20 cellular contexts compared by ENCODE assay signal in the genomic region with DNA sequence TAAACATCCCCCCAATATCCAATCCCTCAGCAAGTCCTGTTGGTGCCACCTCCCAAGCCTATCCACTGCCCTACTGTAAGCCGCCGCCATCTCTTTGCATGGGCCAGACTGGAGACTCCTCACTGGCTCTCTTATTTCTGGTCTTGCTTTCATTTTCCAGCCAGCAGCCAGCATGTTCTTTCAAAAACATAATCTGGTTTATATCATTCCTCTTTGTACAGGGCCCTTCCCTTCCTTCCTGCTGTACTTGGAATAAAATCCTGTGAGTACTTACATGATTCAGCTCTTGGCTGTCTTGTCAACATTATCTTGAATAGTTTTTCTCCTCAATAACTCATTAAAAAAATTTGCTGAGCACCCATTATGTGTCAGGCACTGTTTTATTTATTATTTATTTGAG. TPM values are rescaled to one million over a fixed set of nuclear protein-coding genes. Genes with fewer than 3 reads are reported as not detected.
DNase-seq lines count a peak whose midpoint lies in the region; ATAC-seq, FAIRE-seq and TF ChIP-seq lines count a peak whose summit lies in the region.
"Had no signal": no experiment of that assay in that cellular context is flagged by ENCODE, and none has a peak within 500 bp of the region (broad histone marks: within the 10 kb centered on the region; RNA-seq: fewer than 3 reads in every experiment).

No MANE protein-coding gene starts in this region.

- CTCF ChIA-PET in CD4-positive, alpha-beta T cell (lab: Charles Lee) = no interaction called here

- no peaks in the 10 kb centered on the region for H3K9me3 Mint-ChIP-seq in CD4-positive, alpha-beta T cell
- H3K9me3 Mint-ChIP-seq: natural killer cell had no signal

- no peak for TF ChIP-seq POLR2A in ovary (IDR thresholded peaks at IDR 0.05)

- peak; percentile 94 for FAIRE-seq in endometrium (lab: Jason Lieb, UNC)
- FAIRE-seq in urothelium cell line (lab: Jason Lieb, UNC) = no peak
- FAIRE-seq: GM19239 had no signal

- H3K4me3 ChIP-seq in right cardiac atrium (ENCODE audit: low read length) (no peak overlapping the region), ovary (no peak overlapping the region), aorta (ENCODE audit: low read length in 2 of 2) (no peak overlapping the region)
- H3K4me3 ChIP-seq: dorsolateral prefrontal cortex, SJSA1 had no signal

- no peaks in the 10 kb centered on the region for H3K36me3 ChIP-seq in ovary
- H3K36me3 ChIP-seq in aorta (ENCODE audit: control insufficient read depth in 1 of 2, insufficient read depth in 2 of 2, low read length in 1 of 2) = no peaks in the 10 kb centered on the region
- H3K36me3 ChIP-seq: SJSA1 had no signal

- H3K9me3 ChIP-seq in right cardiac atrium (ENCODE audit: control insufficient read depth, low read length) = no peaks in the 10 kb centered on the region
- H3K9me3 ChIP-seq in ovary = no peaks in the 10 kb centered on the region
- H3K9me3 ChIP-seq in aorta (ENCODE audit: control insufficient read depth, low read length) = peaks cover 1% of the 10 kb centered on the region
- no peaks in the 10 kb centered on the region for H3K9me3 ChIP-seq in CD4-positive, alpha-beta T cell (ENCODE audit: control insufficient read depth, low read length)
- H3K9me3 ChIP-seq: SJSA1 had no signal

- TF ChIP-seq CTCF in ovary (IDR thresholded peaks at IDR 0.05) = no peak
- no peak for TF ChIP-seq CTCF in CD4-positive, alpha-beta T cell (IDR thresholded peaks at IDR 0.05)

- H3K4me1 ChIP-seq in right cardiac atrium (ENCODE audit: control insufficient read depth, insufficient read depth, low read length) = peaks cover 5% of the 10 kb centered on the region
- peaks cover 7% of the 10 kb centered on the region for H3K4me1 ChIP-seq in ovary (ENCODE audit: insufficient read depth)
- H3K4me1 ChIP-seq in aorta (ENCODE audit: control insufficient read depth in 1 of 2, insufficient read depth in 2 of 2, low read length in 2 of 2) = no peaks in the 10 kb centered on the region
- H3K4me1 ChIP-seq: SJSA1 had no signal

- DNase-seq in right cardiac atrium (peak in 2 of 3 donors; percentile 30 to 71), ovary (peak in 3 of 5 donors; percentile 30 to 61 (median 33)), aorta (no peak), urothelium cell line (ENCODE audit: low spot score) (no peak), NCI-H128 (lab: John Stamatoyannopoulos, UW; ENCODE audit: unreplicated experiment) (no peak)
- DNase-seq in CD4-positive, alpha-beta T cell = no peak
- DNase-seq: activated CD4-positive, CD25-positive, alpha-beta regulatory T cell treated with anti-CD3 and anti-CD28 coated beads, Interleukin-2, amount 50 U/mL, for 72 hours; activated CD8-positive, alpha-beta memory T cell treated with anti-CD3 and anti-CD28 coated beads, Interleukin-2, amount 10 ng/mL, durations not matched to agents 7 days and 5 days; activated effector memory CD4-positive, alpha-beta T cell treated with anti-CD3 and anti-CD28 coated beads, Interleukin-2, amount 50 U/mL, for 16 hours; dorsolateral prefrontal cortex; left colon; natural killer cell; NCI-H2029 treated with DMSO at 0.1 percent for 48 hours; NCI-H524 treated with DMSO at 0.1 percent for 48 hours; OCI-M1; substantia nigra had no signal

- no peak overlapping the region for H3K27ac ChIP-seq in right cardiac atrium (ENCODE audit: low read length)
- peak overlapping the region in 1 of 2 donors; percentile 12 for H3K27ac ChIP-seq in ovary
- H3K27ac ChIP-seq in aorta (ENCODE audit: low read depth in 1 of 2, low read length in 2 of 2) = no peak overlapping the region
- no peak overlapping the region for H3K27ac ChIP-seq in CD4-positive, alpha-beta T cell (ENCODE audit: low read depth, low read length)
- H3K27ac ChIP-seq: C4-2B, SJSA1 had no signal

- no peak for TF ChIP-seq EP300 in ovary (IDR thresholded peaks at IDR 0.05)

- no peaks in the 10 kb centered on the region for H3K4me1 Mint-ChIP-seq in CD4-positive, alpha-beta T cell (ENCODE audit: low read depth)
- H3K4me1 Mint-ChIP-seq: natural killer cell had no signal

- 27% methylated on average over 2 of the region's 2 CpGs for WGBS in right cardiac atrium
- WGBS in ovary, 3 donors = 16 to 41% (median 29%) methylated on average over 2 of the region's 2 CpGs
- WGBS in aorta, 2 donors = 15 to 39% methylated on average over 2 of the region's 2 CpGs

- H3K27ac Mint-ChIP-seq in CD4-positive, alpha-beta T cell = no peak overlapping the region
- H3K27ac Mint-ChIP-seq: activated CD8-positive, alpha-beta memory T cell treated with anti-CD3 and anti-CD28 coated beads, Interleukin-2, amount 10 ng/mL, durations not matched to agents 7 days and 5 days; natural killer cell had no signal

- no peak overlapping the region for H3K4me3 Mint-ChIP-seq in CD4-positive, alpha-beta T cell
- H3K4me3 Mint-ChIP-seq: activated CD8-positive, alpha-beta memory T cell treated with anti-CD3 and anti-CD28 coated beads, Interleukin-2, amount 10 ng/mL, durations not matched to agents 7 days and 5 days; natural killer cell had no signal

- H3K27me3 Mint-ChIP-seq in CD4-positive, alpha-beta T cell = no peaks in the 10 kb centered on the region

- H3K27me3 ChIP-seq in right cardiac atrium (ENCODE audit: control insufficient read depth, insufficient read depth) = no peaks in the 10 kb centered on the region
- no peaks in the 10 kb centered on the region for H3K27me3 ChIP-seq in ovary
- H3K27me3 ChIP-seq in aorta (ENCODE audit: control insufficient read depth in 1 of 2, insufficient read depth in 2 of 2, low read length in 1 of 2) = no peaks in the 10 kb centered on the region
- no peaks in the 10 kb centered on the region for H3K27me3 ChIP-seq in CD4-positive, alpha-beta T cell (ENCODE audit: control insufficient read depth, insufficient read depth, low read length)
- H3K27me3 ChIP-seq: SJSA1 had no signal

- ATAC-seq in right cardiac atrium = peak; percentile 83 to 92
- ATAC-seq in aorta (ENCODE audit: low FRiP score) = peak; percentile 67
- no peak for ATAC-seq in CD4-positive, alpha-beta T cell (ENCODE audit: poor library complexity)
- ATAC-seq: activated CD8-positive, alpha-beta memory T cell treated with anti-CD3 and anti-CD28 coated beads, Interleukin-2, amount 10 ng/mL, durations not matched to agents 7 days and 5 days; left colon; natural killer cell had no signal

- H3K36me3 Mint-ChIP-seq in CD4-positive, alpha-beta T cell (ENCODE audit: low read depth) = no peaks in the 10 kb centered on the region
- H3K36me3 Mint-ChIP-seq: activated CD8-positive, alpha-beta memory T cell treated with anti-CD3 and anti-CD28 coated beads, Interleukin-2, amount 10 ng/mL, durations not matched to agents 7 days and 5 days; natural killer cell had no signal

- POLR2A ChIA-PET in CD4-positive, alpha-beta T cell (lab: Charles Lee) = no interaction called here

- intact Hi-C loops in right cardiac atrium (cut with DNase I) (no loop called here), ovary (cut with DNase I) (loop anchor here in 1 of 4 donors (5.0 kb wide), 1 partner anchor 1432 kb away; no protein-coding TSS in a partner anchor), aorta (cut with DNase I) (no loop called here)
- intact Hi-C loops in CD4-positive, alpha-beta T cell (cut with DNase I, micrococcal nuclease) = no loop called here

RNA-seq across cellular contexts. Expression of a gene that starts 28.2 kb away (rescaled TPM):
- total RNA-seq in right cardiac atrium (1 to 10 TPM; 2.0 to 6.8 (median 5.8) TPM), ovary (10 to 100 TPM in 6 of 7 donors, 1 to 10 TPM in 1; 7.7 to 38.8 (median 29.3) TPM), aorta (10 to 100 TPM in 1 of 2 donors, 1 to 10 TPM in 1; 4.9 to 20.9 TPM)
- polyA plus RNA-seq in right cardiac atrium (1.9 TPM), ovary (10 to 100 TPM in 1 of 2 donors, 1 to 10 TPM in 1; 9.9 to 22.3 TPM), aorta (1 to 10 TPM in 1 of 2 donors, under 1 TPM in 1; 0.20 to 2.0 TPM)
- 1 to 10 TPM; 2.1 to 2.5 TPM for total RNA-seq in CD4-positive, alpha-beta T cell

Comparison
In these comparisons a context has a peak if more than half of its experiments do, and no peak if none do; other contexts are left out.
1. DNase-seq: peak in right cardiac atrium (2 of 3) and ovary (3 of 5); none in aorta (0 of 2), urothelium cell line (single experiment), NCI-H128 (single experiment) and CD4-positive, alpha-beta T cell (0 of 10).